Comparison of ENCODE assay signal across 18 cellular contexts in the genomic region with DNA sequence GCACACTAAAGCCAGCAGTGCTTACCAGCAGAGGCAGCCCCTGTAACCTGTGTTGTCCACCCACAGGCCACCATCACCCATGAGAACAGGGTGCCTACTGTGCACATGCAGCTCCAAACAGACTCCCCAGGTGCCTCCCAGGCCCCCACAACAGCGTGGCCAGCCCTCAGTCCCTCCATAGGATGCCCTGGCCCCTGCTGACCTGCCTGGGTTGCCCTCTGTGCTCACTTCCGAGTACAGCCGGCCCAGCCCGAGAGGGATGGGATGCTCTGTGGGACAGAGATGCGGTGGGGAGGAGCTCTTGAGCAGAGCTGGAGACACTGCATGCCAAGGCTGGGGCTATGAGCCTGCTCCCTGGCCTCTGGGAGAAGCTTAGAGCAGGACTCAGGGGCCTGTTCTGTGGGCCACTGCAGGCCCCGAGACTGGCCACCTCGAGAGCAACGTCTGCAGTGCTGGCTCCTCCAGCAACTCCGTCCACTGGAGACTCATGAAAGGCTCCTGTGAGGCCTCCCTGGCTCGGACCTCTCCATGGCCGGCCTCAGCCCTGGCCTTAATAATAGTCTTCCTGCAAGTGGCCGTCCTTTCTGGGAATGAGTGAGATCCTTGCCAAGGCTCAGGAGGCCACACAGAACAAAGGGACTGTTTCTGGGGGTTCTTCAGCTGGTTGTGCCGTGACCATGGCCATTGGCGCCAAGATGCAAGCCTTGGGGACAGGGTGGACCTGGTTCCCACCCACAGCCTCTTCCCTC. TPM values are rescaled to one million over a fixed set of nuclear protein-coding genes. Genes with fewer than 3 reads are reported as not detected.
DNase-seq lines count a peak whose midpoint lies in the region; ATAC-seq, FAIRE-seq and TF ChIP-seq lines count a peak whose summit lies in the region.
"Had no signal": no experiment of that assay in that cellular context is flagged by ENCODE, and none has a peak within 500 bp of the region (broad histone marks: within the 10 kb centered on the region; RNA-seq: fewer than 3 reads in every experiment).

No MANE protein-coding gene starts in this region.

- H3K4me3 ChIP-seq in BLaER1 (no peak overlapping the region), adrenal gland (no peak overlapping the region)

- no peak for DNase-seq in adrenal gland
- peak; percentile 36 for DNase-seq in medulla oblongata (ENCODE audit: extremely low spot score)
- DNase-seq in sciatic nerve (ENCODE audit: low spot score): no peak
- no peak for DNase-seq in NCI-H2029 treated with DMSO at 0.1 percent for 48 hours (lab: John Stamatoyannopoulos, UW)
- DNase-seq in activated CD4-positive, alpha-beta T cell treated with anti-CD3 and anti-CD28 coated beads, Interleukin-2, amount 10 ng/mL, durations not matched to agents 7 days and 5 days: no peak
- DNase-seq in D721Med (ENCODE audit: insufficient read length, low spot score): no peak
- DNase-seq: DMS153, H7, NCI-H187, NCI-H2171, NCI-H446 treated with DMSO at 0.1 percent for 48 hours, SHP77 had no signal

- TF ChIP-seq CTCF in adrenal gland (IDR thresholded peaks at IDR 0.05) (no peak), D721Med (IDR thresholded peaks at IDR 0.05; ENCODE audit: insufficient read depth, missing control alignments) (no peak)

- peaks cover 21% of the 10 kb centered on the region; the same call in 1 of the 2 replicates for H3K4me1 ChIP-seq in BLaER1
- H3K4me1 ChIP-seq in adrenal gland (replicated peaks in 1 of 2): peaks cover 11 to 51% of the 10 kb centered on the region in 2 donors

- TF ChIP-seq POLR2A in adrenal gland (IDR thresholded peaks at IDR 0.05): no peak

- WGBS in adrenal gland, 4 donors: 73 to 91% (median 78%) methylated on average over 4 to 14 of the region's 14 CpGs

- H3K27me3 Mint-ChIP-seq in activated CD4-positive, alpha-beta T cell treated with anti-CD3 and anti-CD28 coated beads, Interleukin-2, amount 10 ng/mL, durations not matched to agents 7 days and 5 days: no peaks in the 10 kb centered on the region

- intact Hi-C loops in adrenal gland (cut with DNase I) (no loop called here), sciatic nerve (cut with DNase I) (no loop called here)

- CTCF ChIA-PET in activated CD4-positive, alpha-beta T cell treated with anti-CD3 and anti-CD28 coated beads, Interleukin-2, amount 10 ng/mL, durations not matched to agents 7 days and 5 days (lab: Charles Lee): interaction anchor here (0.8 to 2.6 kb wide), 4 partner anchors 12 to 253 kb away, joined by 3 to 7 read pairs (median 3); no protein-coding TSS in a partner anchor

- no peak overlapping the region for H3K9ac ChIP-seq in BLaER1

- no peak overlapping the region for H3K4me2 ChIP-seq in BLaER1

- H3K9me3 Mint-ChIP-seq in activated CD4-positive, alpha-beta T cell treated with anti-CD3 and anti-CD28 coated beads, Interleukin-2, amount 10 ng/mL, durations not matched to agents 7 days and 5 days: no peaks in the 10 kb centered on the region
- H3K9me3 Mint-ChIP-seq: CD14-positive monocyte had no signal

- no peak overlapping the region for H3K4me3 Mint-ChIP-seq in activated CD4-positive, alpha-beta T cell treated with anti-CD3 and anti-CD28 coated beads, Interleukin-2, amount 10 ng/mL, durations not matched to agents 7 days and 5 days
- H3K4me3 Mint-ChIP-seq: CD14-positive monocyte had no signal

- H3K36me3 ChIP-seq in BLaER1 (peaks cover 98% of the 10 kb centered on the region), adrenal gland (replicated peaks in 1 of 2) (peaks cover 0 to 70% of the 10 kb centered on the region in 2 donors)

- H3K4me1 Mint-ChIP-seq in activated CD4-positive, alpha-beta T cell treated with anti-CD3 and anti-CD28 coated beads, Interleukin-2, amount 10 ng/mL, durations not matched to agents 7 days and 5 days: peaks cover 1% of the 10 kb centered on the region

- FAIRE-seq in D721Med (lab: Jason Lieb, UNC): no peak
- FAIRE-seq: A204.1, GM19239 had no signal

- POLR2A ChIA-PET in activated CD4-positive, alpha-beta T cell treated with anti-CD3 and anti-CD28 coated beads, Interleukin-2, amount 10 ng/mL, durations not matched to agents 7 days and 5 days (lab: Charles Lee): no interaction called here

- no peaks in the 10 kb centered on the region for H3K27me3 ChIP-seq in BLaER1
- no peaks in the 10 kb centered on the region for H3K27me3 ChIP-seq in adrenal gland

- H3K27ac ChIP-seq in BLaER1: peak overlapping the region; percentile 9; the same call in 1 of the 2 replicates
- H3K27ac ChIP-seq in adrenal gland: peak overlapping the region in 4 of 5 donors; percentile 24 to 62 (median 48)

- H3K36me3 Mint-ChIP-seq in activated CD4-positive, alpha-beta T cell treated with anti-CD3 and anti-CD28 coated beads, Interleukin-2, amount 10 ng/mL, durations not matched to agents 7 days and 5 days (ENCODE audit: low read depth): peaks cover 29% of the 10 kb centered on the region

- no peaks in the 10 kb centered on the region for H3K9me3 ChIP-seq in BLaER1
- no peaks in the 10 kb centered on the region for H3K9me3 ChIP-seq in adrenal gland (replicated peaks in 1 of 3)

- H4K20me1 ChIP-seq in BLaER1: peaks cover 70% of the 10 kb centered on the region

- ATAC-seq in sciatic nerve (peak; percentile 28), HG02588 (IDR thresholded peaks at IDR 0.05; ENCODE audit: unreplicated experiment) (no peak)
- ATAC-seq: SK-N-SH treated with all-trans-retinoic acid at 6 μM for 48 hours had no signal

- no peak overlapping the region for H3K27ac Mint-ChIP-seq in activated CD4-positive, alpha-beta T cell treated with anti-CD3 and anti-CD28 coated beads, Interleukin-2, amount 10 ng/mL, durations not matched to agents 7 days and 5 days

RNA-seq across cellular contexts. Expression of a gene that starts 27.0 kb away (rescaled TPM):
- total RNA-seq in adrenal gland: 1,000 to 10,000 TPM in 2 of 8 donors, 100 to 1,000 TPM in 6; 302 to 1,301 (median 562) TPM
- 1,000 to 10,000 TPM in 1 of 3 donors, 100 to 1,000 TPM in 2; 134 to 1,327 (median 153) TPM for polyA plus RNA-seq in adrenal gland
- 140 TPM for total RNA-seq in sciatic nerve
- total RNA-seq in activated CD4-positive, alpha-beta T cell treated with anti-CD3 and anti-CD28 coated beads, Interleukin-2, amount 10 ng/mL, durations not matched to agents 7 days and 5 days: 100 to 1,000 TPM; 128 to 135 TPM

RNA-seq across cellular contexts. Expression of a gene that starts 36.2 kb away (rescaled TPM):
- total RNA-seq in adrenal gland: 100 to 1,000 TPM in 6 of 8 donors, 10 to 100 TPM in 2; 74.5 to 145 (median 112) TPM
- 100 to 1,000 TPM in 2 of 3 donors, 10 to 100 TPM in 1; 98.2 to 175 (median 103) TPM for polyA plus RNA-seq in adrenal gland
- total RNA-seq in sciatic nerve: 127 TPM
- 1 to 10 TPM; 2.9 to 3.7 TPM for total RNA-seq in activated CD4-positive, alpha-beta T cell treated with anti-CD3 and anti-CD28 coated beads, Interleukin-2, amount 10 ng/mL, durations not matched to agents 7 days and 5 days

RNA-seq across cellular contexts. Expression of a gene that starts 38.3 kb away (rescaled TPM):
- total RNA-seq in adrenal gland: 100 to 1,000 TPM in 5 of 8 donors, 10 to 100 TPM in 3; 60.3 to 361 (median 102) TPM
- 100 to 1,000 TPM in 1 of 3 donors, 10 to 100 TPM in 2; 28.3 to 410 (median 32.1) TPM for polyA plus RNA-seq in adrenal gland
- total RNA-seq in sciatic nerve: 99.3 TPM
- total RNA-seq in activated CD4-positive, alpha-beta T cell treated with anti-CD3 and anti-CD28 coated beads, Interleukin-2, amount 10 ng/mL, durations not matched to agents 7 days and 5 days: 10 to 100 TPM; 25.7 to 27.1 TPM

Comparison
In these comparisons a context has a peak if more than half of its experiments do, and no peak if none do; other contexts are left out.
1. RNA of a gene that starts 36.2 kb away (total RNA-seq): 127 TPM in sciatic nerve (single experiment) and 74.5 to 145 TPM in adrenal gland; 2.9 to 3.7 TPM in activated CD4-positive, alpha-beta T cell treated with anti-CD3 and anti-CD28 coated beads, Interleukin-2, amount 10 ng/mL, durations not matched to agents 7 days and 5 days; every median in the first group is over 10 times any median in the second.